8 cellular contexts compared by ENCODE assay signal in genomic region chrX:7110821-7111276, GRCh38. TPM values are rescaled to one million over a fixed set of nuclear protein-coding genes. Genes with fewer than 3 reads are reported as not detected.
DNase-seq lines count a peak whose midpoint lies in the region; ATAC-seq, FAIRE-seq and TF ChIP-seq lines count a peak whose summit lies in the region.

No MANE protein-coding gene starts in this region.

- H3K4me1 ChIP-seq in gastroesophageal sphincter: peaks cover 0 to 20% (median 0%) of the 10 kb centered on the region in 3 donors

- H3K4me3 ChIP-seq in WERI-Rb-1 (ENCODE audit: low read depth, low read length) (no peak overlapping the region), gastroesophageal sphincter (no peak overlapping the region)

- no peaks in the 10 kb centered on the region for H3K9me3 Mint-ChIP-seq in CD4-positive, alpha-beta T cell

- DNase-seq in CD4-positive, alpha-beta T cell: no peak
- DNase-seq in WERI-Rb-1: peak; percentile 69
- DNase-seq in middle frontal gyrus (ENCODE audit: extremely low spot score, low spot score): no peak
- DNase-seq in D721Med (ENCODE audit: insufficient read length, low spot score): no peak

- no peak for ATAC-seq in CD4-positive, alpha-beta T cell (ENCODE audit: poor library complexity)
- peak; percentile 45 for ATAC-seq in GM19397 (IDR thresholded peaks at IDR 0.05; ENCODE audit: unreplicated experiment)
- ATAC-seq in HG03280 (IDR thresholded peaks at IDR 0.05; ENCODE audit: unreplicated experiment): peak; percentile 51
- ATAC-seq in esophagus mucosa: no peak
- no peak for ATAC-seq in gastroesophageal sphincter

- WGBS in gastroesophageal sphincter (ENCODE audit: low coverage in 1 of 2), 2 donors: 84% methylated on average over 4 of the region's 5 CpGs; no CpG with 5 or more reads in 1 of the 2 donors

- no peak for TF ChIP-seq POLR2A in gastroesophageal sphincter (IDR thresholded peaks at IDR 0.05)

- peak overlapping the region; percentile 55 for H3K27ac Mint-ChIP-seq in CD4-positive, alpha-beta T cell

- no peaks in the 10 kb centered on the region for H3K9me3 ChIP-seq in CD4-positive, alpha-beta T cell (ENCODE audit: control insufficient read depth, low read length)
- no peaks in the 10 kb centered on the region for H3K9me3 ChIP-seq in WERI-Rb-1 (ENCODE audit: severe bottlenecking)
- no peaks in the 10 kb centered on the region for H3K9me3 ChIP-seq in gastroesophageal sphincter

- H3K36me3 ChIP-seq in WERI-Rb-1 (no peaks in the 10 kb centered on the region; the same call in none of the 2 replicates), gastroesophageal sphincter (no peaks in the 10 kb centered on the region)

- FAIRE-seq in D721Med (lab: Jason Lieb, UNC): no peak

- no peak overlapping the region for H3K4me3 Mint-ChIP-seq in CD4-positive, alpha-beta T cell

- H3K27me3 ChIP-seq in CD4-positive, alpha-beta T cell (ENCODE audit: control insufficient read depth, insufficient read depth, low read length): no peaks in the 10 kb centered on the region
- H3K27me3 ChIP-seq in WERI-Rb-1 (ENCODE audit: insufficient read depth, low read depth, severe bottlenecking) (no peaks in the 10 kb centered on the region), gastroesophageal sphincter (no peaks in the 10 kb centered on the region)

- H3K27me3 Mint-ChIP-seq in CD4-positive, alpha-beta T cell: no peaks in the 10 kb centered on the region

- no peak overlapping the region for H3K27ac ChIP-seq in CD4-positive, alpha-beta T cell (ENCODE audit: low read depth, low read length)
- H3K27ac ChIP-seq in WERI-Rb-1: peak overlapping the region; percentile 87
- H3K27ac ChIP-seq in gastroesophageal sphincter: no peak overlapping the region

- CTCF ChIA-PET in CD4-positive, alpha-beta T cell (lab: Charles Lee): no interaction called here

- H3K36me3 Mint-ChIP-seq in CD4-positive, alpha-beta T cell (ENCODE audit: low read depth): peaks cover under 1% of the 10 kb centered on the region

- no peak for TF ChIP-seq EP300 in gastroesophageal sphincter (IDR thresholded peaks at IDR 0.05)

- H3K4me1 Mint-ChIP-seq in CD4-positive, alpha-beta T cell (ENCODE audit: low read depth): peaks cover 40% of the 10 kb centered on the region

- no peak for TF ChIP-seq CTCF in CD4-positive, alpha-beta T cell (IDR thresholded peaks at IDR 0.05)
- TF ChIP-seq CTCF in WERI-Rb-1 (IDR thresholded peaks at IDR 0.05; ENCODE audit: low read depth, low read length) (no peak), gastroesophageal sphincter (IDR thresholded peaks at IDR 0.05) (no peak), D721Med (IDR thresholded peaks at IDR 0.05; ENCODE audit: insufficient read depth, missing control alignments) (no peak)

- POLR2A ChIA-PET in CD4-positive, alpha-beta T cell (lab: Charles Lee): no interaction called here

- intact Hi-C loops in CD4-positive, alpha-beta T cell (cut with DNase I, micrococcal nuclease): no loop called here

RNA-seq across cellular contexts. Expression of gene STS, which starts 36.7 kb away (rescaled TPM):
- under 1 TPM; 0.47 to 0.50 TPM for total RNA-seq in CD4-positive, alpha-beta T cell
- total RNA-seq in esophagus mucosa (1.6 TPM), gastroesophageal sphincter (1 to 10 TPM; 4.0 to 9.3 (median 5.7) TPM)

RNA-seq across cellular contexts. Expression of gene PUDP, which starts 37.1 kb away (rescaled TPM):
- total RNA-seq in CD4-positive, alpha-beta T cell: 1 to 10 TPM; 3.2 to 3.5 TPM
- total RNA-seq in esophagus mucosa (13.9 TPM), gastroesophageal sphincter (10 to 100 TPM in 1 of 4 donors, 1 to 10 TPM in 3; 4.8 to 10.5 (median 8.1) TPM)

Comparison
In these comparisons a context has a peak if more than half of its experiments do, and no peak if none do; other contexts are left out.
1. ATAC-seq: peak in GM19397 (single experiment) and HG03280 (single experiment); none in CD4-positive, alpha-beta T cell (single experiment), esophagus mucosa (single experiment) and gastroesophageal sphincter (single experiment).